In the genomic region with DNA sequence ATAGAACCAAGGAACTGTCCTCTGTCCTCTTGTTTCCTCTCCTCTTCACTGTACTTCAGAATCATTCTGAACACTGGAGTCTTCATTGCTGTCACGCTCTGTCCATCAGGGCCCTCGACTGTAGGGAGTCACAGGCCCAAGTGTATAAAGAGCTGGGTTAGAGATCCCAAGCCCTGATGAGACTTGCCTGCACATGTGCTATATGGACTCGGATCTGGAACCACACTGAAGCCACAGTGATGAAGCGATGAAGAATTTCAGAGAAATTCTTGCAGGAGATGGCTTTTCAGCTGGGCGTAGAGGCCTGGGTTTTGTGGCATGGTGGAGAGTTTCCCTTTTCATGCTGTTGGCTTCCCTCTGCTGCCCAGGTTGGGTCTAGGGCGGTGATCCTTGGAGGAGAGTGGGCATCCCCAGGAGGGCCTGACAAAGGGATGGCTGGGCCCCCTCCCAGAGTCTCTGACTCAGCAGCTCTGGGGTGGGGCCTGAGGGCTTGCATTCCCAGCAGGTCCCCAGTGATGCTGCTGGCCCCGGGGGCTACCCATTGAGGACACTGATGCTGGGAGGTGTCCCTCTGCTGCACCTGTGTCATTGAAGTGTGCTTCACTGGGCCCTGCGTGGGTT, we compare ENCODE assay signal across 1 cellular context.
TF ChIP-seq lines count a peak whose summit lies in the region.

No MANE protein-coding gene starts in this region.

TF ChIP-seq in GM23338, 12 proteins besides CTCF, POLR2A, EP300 and RAD21 (continued from another document):
- no peak for TF ChIP-seq ZNF462 (CRISPR knock-in tag; IDR thresholded peaks at IDR 0.05)
- no peak for TF ChIP-seq ZNF114 (CRISPR knock-in tag; IDR thresholded peaks at IDR 0.05)
- TF ChIP-seq ETS1 (IDR thresholded peaks at IDR 0.05): no peak
- TF ChIP-seq EZH2phosphoT487 (IDR thresholded peaks at IDR 0.05; ENCODE audit: unreplicated experiment): no peak
- TF ChIP-seq EZH2 (IDR thresholded peaks at IDR 0.05; ENCODE audit: low read depth, unreplicated experiment): no peak
- TF ChIP-seq POLR2AphosphoS5 (IDR thresholded peaks at IDR 0.05; ENCODE audit: low read depth): no peak
- TF ChIP-seq CREB1 (CRISPR knock-in tag; IDR thresholded peaks at IDR 0.05; ENCODE audit: low read depth): no peak
- no peak for TF ChIP-seq STAT1 (IDR thresholded peaks at IDR 0.05; ENCODE audit: unreplicated experiment)
- TF ChIP-seq JUNB (IDR thresholded peaks at IDR 0.05; ENCODE audit: unreplicated experiment): no peak
- TF ChIP-seq NANOG (IDR thresholded peaks at IDR 0.05; ENCODE audit: borderline replicate concordance): no peak
- no peak for TF ChIP-seq ZNF331 (CRISPR knock-in tag; IDR thresholded peaks at IDR 0.05; ENCODE audit: low read depth)
